In the genomic region with DNA sequence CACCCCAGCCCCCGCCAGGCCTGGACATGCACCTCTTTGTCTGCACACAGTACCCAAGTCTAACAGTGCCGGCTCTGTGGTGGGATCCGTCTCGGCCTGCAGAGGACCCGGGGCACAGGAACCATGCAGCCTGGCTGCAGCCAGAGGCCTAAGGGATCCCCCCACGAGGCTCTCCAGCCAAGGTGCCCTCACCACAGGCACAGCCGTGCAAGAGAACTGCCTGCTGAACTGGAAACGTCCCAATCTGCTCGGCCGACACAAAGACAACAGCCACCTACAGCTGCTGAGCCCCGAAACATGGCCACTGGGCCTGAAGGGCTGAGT, we compare ENCODE assay signal across 1 cellular context.
TF ChIP-seq lines count a peak whose summit lies in the region.

No MANE protein-coding gene starts in this region.

TF ChIP-seq in IMR-90, 13 proteins besides CTCF, POLR2A, EP300 and RAD21 (continued from another document):
- TF ChIP-seq, protein P1, sequence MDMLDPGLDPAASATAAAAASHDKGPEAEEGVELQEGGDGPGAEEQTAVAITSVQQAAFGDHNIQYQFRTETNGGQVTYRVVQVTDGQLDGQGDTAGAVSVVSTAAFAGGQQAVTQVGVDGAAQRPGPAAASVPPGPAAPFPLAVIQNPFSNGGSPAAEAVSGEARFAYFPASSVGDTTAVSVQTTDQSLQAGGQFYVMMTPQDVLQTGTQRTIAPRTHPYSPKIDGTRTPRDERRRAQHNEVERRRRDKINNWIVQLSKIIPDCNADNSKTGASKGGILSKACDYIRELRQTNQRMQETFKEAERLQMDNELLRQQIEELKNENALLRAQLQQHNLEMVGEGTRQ (IDR thresholded peaks at IDR 0.05; ENCODE audit: low read depth, low read length) = no peak
- TF ChIP-seq RCOR1 (IDR thresholded peaks at IDR 0.05; ENCODE audit: insufficient replicate concordance, low read length) = no peak
- no peak for TF ChIP-seq MAZ (IDR thresholded peaks at IDR 0.05; ENCODE audit: borderline replicate concordance, low read depth, low read length)
- TF ChIP-seq NFE2L2 (IDR thresholded peaks at IDR 0.05; ENCODE audit: low read depth, low read length) = no peak
